In genomic region chr7:960269-960871, GRCh38 we compare ENCODE assay signal across 1 cellular context.
TF ChIP-seq lines count a peak whose summit lies in the region.

No MANE protein-coding gene starts in this region.

TF ChIP-seq in HepG2, 621 proteins besides CTCF, POLR2A, EP300 and RAD21 (continues in another document):
- TF ChIP-seq SOX13 (IDR thresholded peaks at IDR 0.05) (no peak), SOX13 (CRISPR knock-in tag; conservative IDR thresholded peaks at IDR 0.05 in 1 of 2, IDR thresholded peaks at IDR 0.05 in 1 of 2) (peak in 1 of 2 experiments; percentile 69; a peak in 2 of 4 replicates), ZNF816 (CRISPR knock-in tag; IDR thresholded peaks at IDR 0.05; ENCODE audit: borderline replicate concordance) (no peak), KLF16 (CRISPR knock-in tag; IDR thresholded peaks at IDR 0.05) (0 out of 4 replicates have a peak, but pooled peaks of 1 of the 2 experiments have one; percentile 44), ZNF788 (CRISPR knock-in tag; IDR thresholded peaks at IDR 0.05; ENCODE audit: borderline replicate concordance) (0 out of 2 replicates have a peak, but pooled peaks have one; percentile 51), ZNF790 (CRISPR knock-in tag; IDR thresholded peaks at IDR 0.05; ENCODE audit: borderline replicate concordance) (0 out of 2 replicates have a peak, but pooled peaks have one; percentile 27), ZSCAN9 (CRISPR knock-in tag; IDR thresholded peaks at IDR 0.05; ENCODE audit: borderline replicate concordance) (0 out of 2 replicates have a peak, but pooled peaks have one; percentile 22), FOXP1 (IDR thresholded peaks at IDR 0.05) (no peak), FOXP1 (CRISPR knock-in tag; IDR thresholded peaks at IDR 0.05) (peak; percentile 9; the same call in 1 of the 2 replicates), BRD4 (CRISPR knock-in tag; IDR thresholded peaks at IDR 0.05) (no peak; the same call in 1 of the 2 replicates), SMC3 (IDR thresholded peaks at IDR 0.05; ENCODE audit: low read length) (no peak), FOXM1 (CRISPR knock-in tag; IDR thresholded peaks at IDR 0.05) (no peak), HNF4G (IDR thresholded peaks at IDR 0.05; ENCODE audit: borderline replicate concordance, low read depth, low read length) (peak; percentile 44; the same call in 1 of the 2 replicates), HNF4G (CRISPR knock-in tag; IDR thresholded peaks at IDR 0.05; ENCODE audit: borderline replicate concordance, low read depth) (peak; percentile 62; the same call in 1 of the 2 replicates), TRAFD1 (CRISPR knock-in tag; IDR thresholded peaks at IDR 0.05; ENCODE audit: borderline replicate concordance) (0 out of 2 replicates have a peak, but pooled peaks have one; percentile 40), KDM5B (CRISPR knock-in tag; IDR thresholded peaks at IDR 0.05; ENCODE audit: borderline replicate concordance) (peak; percentile 68; the same call in 1 of the 2 replicates), ZIK1 (CRISPR knock-in tag; IDR thresholded peaks at IDR 0.05; ENCODE audit: borderline replicate concordance, low read depth) (peak; percentile 73; the same call in 1 of the 2 replicates), KLF6 (CRISPR knock-in tag; IDR thresholded peaks at IDR 0.05) (0 out of 2 replicates have a peak, but pooled peaks have one; percentile 35), RARA (CRISPR knock-in tag; IDR thresholded peaks at IDR 0.05) (peak; percentile 62), ZBTB7A (CRISPR knock-in tag; IDR thresholded peaks at IDR 0.05) (peak; percentile 87), POLR2AphosphoS5 (IDR thresholded peaks at IDR 0.05; ENCODE audit: low read depth, low read length) (0 out of 2 replicates have a peak, but pooled peaks have one; percentile 23), ZNF292 (CRISPR knock-in tag; IDR thresholded peaks at IDR 0.05; ENCODE audit: borderline replicate concordance, low read depth) (peak; percentile 92; the same call in 1 of the 2 replicates), UBTF (CRISPR knock-in tag; IDR thresholded peaks at IDR 0.05) (peak; percentile 56; the same call in 1 of the 2 replicates), NCOA2 (CRISPR knock-in tag; IDR thresholded peaks at IDR 0.05) (peak; percentile 43; the same call in 1 of the 2 replicates), ZKSCAN5 (CRISPR knock-in tag; IDR thresholded peaks at IDR 0.05) (0 out of 2 replicates have a peak, but pooled peaks have one; percentile 20), TGIF2 (CRISPR knock-in tag; IDR thresholded peaks at IDR 0.05) (no peak), ZNF225 (CRISPR knock-in tag; IDR thresholded peaks at IDR 0.05) (peak; percentile 78; the same call in 1 of the 2 replicates), ARNTL (CRISPR knock-in tag; IDR thresholded peaks at IDR 0.05) (peak; percentile 88), HDAC1 (CRISPR knock-in tag; IDR thresholded peaks at IDR 0.05) (peak; percentile 81), NRL (CRISPR knock-in tag; IDR thresholded peaks at IDR 0.05; ENCODE audit: borderline replicate concordance) (peak; percentile 45)
- TF ChIP-seq, protein P1, sequence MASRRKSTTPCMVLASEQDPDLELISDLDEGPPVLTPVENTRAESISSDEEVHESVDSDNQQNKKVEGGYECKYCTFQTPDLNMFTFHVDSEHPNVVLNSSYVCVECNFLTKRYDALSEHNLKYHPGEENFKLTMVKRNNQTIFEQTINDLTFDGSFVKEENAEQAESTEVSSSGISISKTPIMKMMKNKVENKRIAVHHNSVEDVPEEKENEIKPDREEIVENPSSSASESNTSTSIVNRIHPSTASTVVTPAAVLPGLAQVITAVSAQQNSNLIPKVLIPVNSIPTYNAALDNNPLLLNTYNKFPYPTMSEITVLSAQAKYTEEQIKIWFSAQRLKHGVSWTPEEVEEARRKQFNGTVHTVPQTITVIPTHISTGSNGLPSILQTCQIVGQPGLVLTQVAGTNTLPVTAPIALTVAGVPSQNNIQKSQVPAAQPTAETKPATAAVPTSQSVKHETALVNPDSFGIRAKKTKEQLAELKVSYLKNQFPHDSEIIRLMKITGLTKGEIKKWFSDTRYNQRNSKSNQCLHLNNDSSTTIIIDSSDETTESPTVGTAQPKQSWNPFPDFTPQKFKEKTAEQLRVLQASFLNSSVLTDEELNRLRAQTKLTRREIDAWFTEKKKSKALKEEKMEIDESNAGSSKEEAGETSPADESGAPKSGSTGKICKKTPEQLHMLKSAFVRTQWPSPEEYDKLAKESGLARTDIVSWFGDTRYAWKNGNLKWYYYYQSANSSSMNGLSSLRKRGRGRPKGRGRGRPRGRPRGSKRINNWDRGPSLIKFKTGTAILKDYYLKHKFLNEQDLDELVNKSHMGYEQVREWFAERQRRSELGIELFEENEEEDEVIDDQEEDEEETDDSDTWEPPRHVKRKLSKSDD (CRISPR knock-in tag; IDR thresholded peaks at IDR 0.05; ENCODE audit: low read depth): 0 out of 2 replicates have a peak, but pooled peaks have one; percentile 56
- TF ChIP-seq, protein P2, sequence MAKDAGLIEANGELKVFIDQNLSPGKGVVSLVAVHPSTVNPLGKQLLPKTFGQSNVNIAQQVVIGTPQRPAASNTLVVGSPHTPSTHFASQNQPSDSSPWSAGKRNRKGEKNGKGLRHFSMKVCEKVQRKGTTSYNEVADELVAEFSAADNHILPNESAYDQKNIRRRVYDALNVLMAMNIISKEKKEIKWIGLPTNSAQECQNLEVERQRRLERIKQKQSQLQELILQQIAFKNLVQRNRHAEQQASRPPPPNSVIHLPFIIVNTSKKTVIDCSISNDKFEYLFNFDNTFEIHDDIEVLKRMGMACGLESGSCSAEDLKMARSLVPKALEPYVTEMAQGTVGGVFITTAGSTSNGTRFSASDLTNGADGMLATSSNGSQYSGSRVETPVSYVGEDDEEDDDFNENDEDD (CRISPR knock-in tag; IDR thresholded peaks at IDR 0.05; ENCODE audit: borderline replicate concordance): peak; percentile 30; the same call in 1 of the 2 replicates
- TF ChIP-seq, protein P3, sequence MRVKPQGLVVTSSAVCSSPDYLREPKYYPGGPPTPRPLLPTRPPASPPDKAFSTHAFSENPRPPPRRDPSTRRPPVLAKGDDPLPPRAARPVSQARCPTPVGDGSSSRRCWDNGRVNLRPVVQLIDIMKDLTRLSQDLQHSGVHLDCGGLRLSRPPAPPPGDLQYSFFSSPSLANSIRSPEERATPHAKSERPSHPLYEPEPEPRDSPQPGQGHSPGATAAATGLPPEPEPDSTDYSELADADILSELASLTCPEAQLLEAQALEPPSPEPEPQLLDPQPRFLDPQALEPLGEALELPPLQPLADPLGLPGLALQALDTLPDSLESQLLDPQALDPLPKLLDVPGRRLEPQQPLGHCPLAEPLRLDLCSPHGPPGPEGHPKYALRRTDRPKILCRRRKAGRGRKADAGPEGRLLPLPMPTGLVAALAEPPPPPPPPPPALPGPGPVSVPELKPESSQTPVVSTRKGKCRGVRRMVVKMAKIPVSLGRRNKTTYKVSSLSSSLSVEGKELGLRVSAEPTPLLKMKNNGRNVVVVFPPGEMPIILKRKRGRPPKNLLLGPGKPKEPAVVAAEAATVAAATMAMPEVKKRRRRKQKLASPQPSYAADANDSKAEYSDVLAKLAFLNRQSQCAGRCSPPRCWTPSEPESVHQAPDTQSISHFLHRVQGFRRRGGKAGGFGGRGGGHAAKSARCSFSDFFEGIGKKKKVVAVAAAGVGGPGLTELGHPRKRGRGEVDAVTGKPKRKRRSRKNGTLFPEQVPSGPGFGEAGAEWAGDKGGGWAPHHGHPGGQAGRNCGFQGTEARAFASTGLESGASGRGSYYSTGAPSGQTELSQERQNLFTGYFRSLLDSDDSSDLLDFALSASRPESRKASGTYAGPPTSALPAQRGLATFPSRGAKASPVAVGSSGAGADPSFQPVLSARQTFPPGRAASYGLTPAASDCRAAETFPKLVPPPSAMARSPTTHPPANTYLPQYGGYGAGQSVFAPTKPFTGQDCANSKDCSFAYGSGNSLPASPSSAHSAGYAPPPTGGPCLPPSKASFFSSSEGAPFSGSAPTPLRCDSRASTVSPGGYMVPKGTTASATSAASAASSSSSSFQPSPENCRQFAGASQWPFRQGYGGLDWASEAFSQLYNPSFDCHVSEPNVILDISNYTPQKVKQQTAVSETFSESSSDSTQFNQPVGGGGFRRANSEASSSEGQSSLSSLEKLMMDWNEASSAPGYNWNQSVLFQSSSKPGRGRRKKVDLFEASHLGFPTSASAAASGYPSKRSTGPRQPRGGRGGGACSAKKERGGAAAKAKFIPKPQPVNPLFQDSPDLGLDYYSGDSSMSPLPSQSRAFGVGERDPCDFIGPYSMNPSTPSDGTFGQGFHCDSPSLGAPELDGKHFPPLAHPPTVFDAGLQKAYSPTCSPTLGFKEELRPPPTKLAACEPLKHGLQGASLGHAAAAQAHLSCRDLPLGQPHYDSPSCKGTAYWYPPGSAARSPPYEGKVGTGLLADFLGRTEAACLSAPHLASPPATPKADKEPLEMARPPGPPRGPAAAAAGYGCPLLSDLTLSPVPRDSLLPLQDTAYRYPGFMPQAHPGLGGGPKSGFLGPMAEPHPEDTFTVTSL (CRISPR knock-in tag; IDR thresholded peaks at IDR 0.05; ENCODE audit: borderline replicate concordance): peak; percentile 34; the same call in 1 of the 2 replicates
- TF ChIP-seq, protein P4, sequence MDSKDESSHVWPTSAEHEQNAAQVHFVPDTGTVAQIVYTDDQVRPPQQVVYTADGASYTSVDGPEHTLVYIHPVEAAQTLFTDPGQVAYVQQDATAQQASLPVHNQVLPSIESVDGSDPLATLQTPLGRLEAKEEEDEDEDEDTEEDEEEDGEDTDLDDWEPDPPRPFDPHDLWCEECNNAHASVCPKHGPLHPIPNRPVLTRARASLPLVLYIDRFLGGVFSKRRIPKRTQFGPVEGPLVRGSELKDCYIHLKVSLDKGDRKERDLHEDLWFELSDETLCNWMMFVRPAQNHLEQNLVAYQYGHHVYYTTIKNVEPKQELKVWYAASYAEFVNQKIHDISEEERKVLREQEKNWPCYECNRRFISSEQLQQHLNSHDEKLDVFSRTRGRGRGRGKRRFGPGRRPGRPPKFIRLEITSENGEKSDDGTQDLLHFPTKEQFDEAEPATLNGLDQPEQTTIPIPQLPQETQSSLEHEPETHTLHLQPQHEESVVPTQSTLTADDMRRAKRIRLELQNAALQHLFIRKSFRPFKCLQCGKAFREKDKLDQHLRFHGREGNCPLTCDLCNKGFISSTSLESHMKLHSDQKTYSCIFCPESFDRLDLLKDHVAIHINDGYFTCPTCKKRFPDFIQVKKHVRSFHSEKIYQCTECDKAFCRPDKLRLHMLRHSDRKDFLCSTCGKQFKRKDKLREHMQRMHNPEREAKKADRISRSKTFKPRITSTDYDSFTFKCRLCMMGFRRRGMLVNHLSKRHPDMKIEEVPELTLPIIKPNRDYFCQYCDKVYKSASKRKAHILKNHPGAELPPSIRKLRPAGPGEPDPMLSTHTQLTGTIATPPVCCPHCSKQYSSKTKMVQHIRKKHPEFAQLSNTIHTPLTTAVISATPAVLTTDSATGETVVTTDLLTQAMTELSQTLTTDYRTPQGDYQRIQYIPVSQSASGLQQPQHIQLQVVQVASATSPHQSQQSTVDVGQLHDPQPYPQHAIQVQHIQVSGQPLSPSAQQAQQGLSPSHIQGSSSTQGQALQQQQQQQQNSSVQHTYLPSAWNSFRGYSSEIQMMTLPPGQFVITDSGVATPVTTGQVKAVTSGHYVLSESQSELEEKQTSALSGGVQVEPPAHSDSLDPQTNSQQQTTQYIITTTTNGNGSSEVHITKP (CRISPR knock-in tag; IDR thresholded peaks at IDR 0.05; ENCODE audit: low read depth): no peak
- TF ChIP-seq, protein P5, sequence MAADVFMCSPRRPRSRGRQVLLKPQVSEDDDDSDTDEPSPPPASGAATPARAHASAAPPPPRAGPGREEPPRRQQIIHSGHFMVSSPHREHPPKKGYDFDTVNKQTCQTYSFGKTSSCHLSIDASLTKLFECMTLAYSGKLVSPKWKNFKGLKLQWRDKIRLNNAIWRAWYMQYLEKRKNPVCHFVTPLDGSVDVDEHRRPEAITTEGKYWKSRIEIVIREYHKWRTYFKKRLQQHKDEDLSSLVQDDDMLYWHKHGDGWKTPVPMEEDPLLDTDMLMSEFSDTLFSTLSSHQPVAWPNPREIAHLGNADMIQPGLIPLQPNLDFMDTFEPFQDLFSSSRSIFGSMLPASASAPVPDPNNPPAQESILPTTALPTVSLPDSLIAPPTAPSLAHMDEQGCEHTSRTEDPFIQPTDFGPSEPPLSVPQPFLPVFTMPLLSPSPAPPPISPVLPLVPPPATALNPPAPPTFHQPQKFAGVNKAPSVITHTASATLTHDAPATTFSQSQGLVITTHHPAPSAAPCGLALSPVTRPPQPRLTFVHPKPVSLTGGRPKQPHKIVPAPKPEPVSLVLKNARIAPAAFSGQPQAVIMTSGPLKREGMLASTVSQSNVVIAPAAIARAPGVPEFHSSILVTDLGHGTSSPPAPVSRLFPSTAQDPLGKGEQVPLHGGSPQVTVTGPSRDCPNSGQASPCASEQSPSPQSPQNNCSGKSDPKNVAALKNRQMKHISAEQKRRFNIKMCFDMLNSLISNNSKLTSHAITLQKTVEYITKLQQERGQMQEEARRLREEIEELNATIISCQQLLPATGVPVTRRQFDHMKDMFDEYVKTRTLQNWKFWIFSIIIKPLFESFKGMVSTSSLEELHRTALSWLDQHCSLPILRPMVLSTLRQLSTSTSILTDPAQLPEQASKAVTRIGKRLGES (CRISPR knock-in tag; IDR thresholded peaks at IDR 0.05; ENCODE audit: borderline replicate concordance): peak; percentile 15; the same call in 1 of the 2 replicates
